Comparison of ENCODE assay signal across 18 cellular contexts in the genomic region with DNA sequence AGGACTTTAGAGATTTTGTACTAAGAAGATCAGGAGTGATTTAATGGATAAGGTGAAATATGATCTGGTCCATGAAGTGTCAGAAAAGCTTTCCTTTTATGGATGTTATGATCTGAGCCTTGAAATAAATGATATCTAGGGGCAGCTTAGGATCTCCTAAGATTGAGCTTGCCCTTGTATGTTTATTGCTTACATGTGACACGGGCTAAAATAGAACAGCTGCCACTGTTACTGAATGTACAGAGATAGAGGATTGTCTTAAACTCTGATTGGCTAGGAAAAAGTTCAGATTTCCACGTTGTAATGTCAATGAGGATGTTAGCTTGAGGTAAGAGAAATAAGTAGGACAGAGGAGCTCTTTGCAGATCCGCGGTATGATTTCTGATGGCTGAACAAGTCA. TPM values are rescaled to one million over a fixed set of nuclear protein-coding genes. Genes with fewer than 3 reads are reported as not detected.
DNase-seq lines count a peak whose midpoint lies in the region; ATAC-seq and TF ChIP-seq lines count a peak whose summit lies in the region.
"Had no signal": no experiment of that assay in that cellular context is flagged by ENCODE, and none has a peak within 500 bp of the region (broad histone marks: within the 10 kb centered on the region; RNA-seq: fewer than 3 reads in every experiment).

No MANE protein-coding gene starts in this region.

- peak overlapping the region in 7 of 12 donors; percentile 0 to 67 (median 31) for H3K27ac ChIP-seq in heart left ventricle
- H3K27ac ChIP-seq in right atrium auricular region, result peak overlapping the region in 1 of 2 donors; percentile 0
- H3K27ac ChIP-seq in left ventricle myocardium inferior (replicated peaks), result peak overlapping the region; percentile 72
- peak overlapping the region; percentile 3 for H3K27ac ChIP-seq in skeletal muscle tissue (ENCODE audit: low read depth, low read length)
- H3K27ac ChIP-seq: BLaER1 treated with 17β-estradiol and CSF1 and Interleukin-3, amounts not matched to agents 10 nM and 100 nM; HL-60 had no signal

- H3K4me3 ChIP-seq in heart left ventricle (no peak overlapping the region), right atrium auricular region (no peak overlapping the region), left ventricle myocardium inferior (no peak overlapping the region), skeletal muscle tissue (ENCODE audit: low read length in 3 of 3) (no peak overlapping the region)
- H3K4me3 ChIP-seq: BLaER1 treated with 17β-estradiol and CSF1 and Interleukin-3, amounts not matched to agents 10 nM and 100 nM had no signal

- peak; percentile 64 to 88 (median 77) for ATAC-seq in heart left ventricle
- no peak for ATAC-seq in sciatic nerve
- no peak for ATAC-seq in HG03108 (IDR thresholded peaks at IDR 0.05; ENCODE audit: unreplicated experiment)
- ATAC-seq in GM18505 (IDR thresholded peaks at IDR 0.05; ENCODE audit: unreplicated experiment), result no peak

- no peak for TF ChIP-seq POLR2A in heart left ventricle (IDR thresholded peaks at IDR 0.05)
- no peak for TF ChIP-seq POLR2A in GM18505 (IDR thresholded peaks at IDR 0.05; ENCODE audit: borderline replicate concordance, extremely low read depth, insufficient read depth, insufficient read length)

- H3K4me1 ChIP-seq in heart left ventricle, result peaks cover 0 to 31% (median 14%) of the 10 kb centered on the region in 12 donors
- peaks cover 0 to 24% of the 10 kb centered on the region in 2 donors for H3K4me1 ChIP-seq in right atrium auricular region
- peaks cover 70% of the 10 kb centered on the region for H3K4me1 ChIP-seq in left ventricle myocardium inferior
- peaks cover 0 to 4% (median 0%) of the 10 kb centered on the region in 3 donors for H3K4me1 ChIP-seq in skeletal muscle tissue (ENCODE audit: control insufficient read depth in 3 of 3, insufficient read depth in 3 of 3, low read length in 3 of 3)

- no peaks in the 10 kb centered on the region for H3K27me3 ChIP-seq in heart left ventricle
- H3K27me3 ChIP-seq in right atrium auricular region, result no peaks in the 10 kb centered on the region
- no peaks in the 10 kb centered on the region for H3K27me3 ChIP-seq in left ventricle myocardium inferior (ENCODE audit: low read depth)
- H3K27me3 ChIP-seq in skeletal muscle tissue (ENCODE audit: control insufficient read depth in 3 of 3, insufficient read depth in 3 of 3, low read length in 3 of 3), result no peaks in the 10 kb centered on the region
- H3K27me3 ChIP-seq: BLaER1 treated with 17β-estradiol and CSF1 and Interleukin-3, amounts not matched to agents 10 nM and 100 nM had no signal

- no peak for TF ChIP-seq CTCF in heart left ventricle (IDR thresholded peaks at IDR 0.05)
- no peak for TF ChIP-seq CTCF in right atrium auricular region (IDR thresholded peaks at IDR 0.05)
- no peak for TF ChIP-seq CTCF in left ventricle myocardium inferior (IDR thresholded peaks at IDR 0.05; ENCODE audit: borderline replicate concordance)

- 61 to 75% (median 71%) methylated on average over 4 of the region's 4 CpGs for WGBS in heart left ventricle, 4 donors

- no peak overlapping the region for H3K9ac ChIP-seq in skeletal muscle tissue (ENCODE audit: low read depth in 1 of 3, low read length in 3 of 3)
- H3K9ac ChIP-seq: BLaER1 treated with 17β-estradiol and CSF1 and Interleukin-3, amounts not matched to agents 10 nM and 100 nM had no signal

- DNase-seq in heart left ventricle (no peak), right atrium auricular region (ENCODE audit: low spot score) (no peak), NCI-H524 treated with DMSO at 0.1 percent for 48 hours (lab: John Stamatoyannopoulos, UW) (peak; percentile 92), left ventricle myocardium inferior (no peak), sciatic nerve (ENCODE audit: low spot score) (no peak)
- DNase-seq: CD4-positive, CD25-positive, alpha-beta regulatory T cell; CD8-positive, alpha-beta memory T cell; COR-L47; DMS153; DMS79; GDM1; GOT3; H9 had no signal

- H3K36me3 ChIP-seq in heart left ventricle, result peaks cover 0 to 65% (median 50%) of the 10 kb centered on the region in 9 donors
- peaks cover 45% of the 10 kb centered on the region for H3K36me3 ChIP-seq in right atrium auricular region
- H3K36me3 ChIP-seq in left ventricle myocardium inferior, result peaks cover 50% of the 10 kb centered on the region
- peaks cover 3 to 10% (median 5%) of the 10 kb centered on the region in 3 donors for H3K36me3 ChIP-seq in skeletal muscle tissue (ENCODE audit: control insufficient read depth in 3 of 3, insufficient read depth in 3 of 3, low read length in 3 of 3)

- H3K9me3 ChIP-seq in heart left ventricle (no peaks in the 10 kb centered on the region), right atrium auricular region (no peaks in the 10 kb centered on the region), left ventricle myocardium inferior (replicated peaks) (no peaks in the 10 kb centered on the region), skeletal muscle tissue (ENCODE audit: control insufficient read depth in 3 of 3, low read length in 3 of 3) (no peaks in the 10 kb centered on the region)

- intact Hi-C loops in heart left ventricle (cut with DNase I), result no loop called here
- intact Hi-C loops in left ventricle myocardium inferior (cut with micrococcal nuclease), result no loop called here
- intact Hi-C loops in sciatic nerve (cut with DNase I), result no loop called here

RNA-seq across cellular contexts. Expression of a gene that starts 8.8 kb away (rescaled TPM):
- total RNA-seq in heart left ventricle (10 to 100 TPM; 49.1 to 93.6 (median 76.3) TPM), right atrium auricular region (10 to 100 TPM; 39.9 to 61.8 TPM), left ventricle myocardium inferior (78.7 TPM), skeletal muscle tissue (22.4 TPM), sciatic nerve (66.8 TPM)
- 10 to 100 TPM; 19.0 to 44.9 TPM for polyA plus RNA-seq in heart left ventricle

RNA-seq across cellular contexts. Expression of a gene that starts 21.8 kb away (rescaled TPM):
- total RNA-seq in heart left ventricle (10 to 100 TPM; 22.9 to 53.4 (median 36.9) TPM), right atrium auricular region (10 to 100 TPM; 32.3 to 32.7 TPM), left ventricle myocardium inferior (23.3 TPM), skeletal muscle tissue (3.7 TPM), sciatic nerve (47.9 TPM)
- 10 to 100 TPM; 14.9 to 38.5 TPM for polyA plus RNA-seq in heart left ventricle

RNA-seq across cellular contexts. Expression of a gene that starts 32.5 kb away (rescaled TPM):
- 10 to 100 TPM; 17.9 to 40.3 (median 28.6) TPM for total RNA-seq in heart left ventricle
- 10 to 100 TPM; 11.1 to 12.6 TPM for polyA plus RNA-seq in heart left ventricle
- 10 to 100 TPM; 22.2 to 23.4 TPM for total RNA-seq in right atrium auricular region
- 25.8 TPM for total RNA-seq in left ventricle myocardium inferior
- 48.0 TPM for total RNA-seq in skeletal muscle tissue
- 89.7 TPM for total RNA-seq in sciatic nerve

Comparison
In these comparisons a context has a peak if more than half of its experiments do, and no peak if none do; other contexts are left out.
1. ATAC-seq: peak in heart left ventricle (4 of 4); none in sciatic nerve (single experiment), HG03108 (single experiment) and GM18505 (single experiment).